18 cellular contexts compared by ENCODE assay signal in the genomic region with DNA sequence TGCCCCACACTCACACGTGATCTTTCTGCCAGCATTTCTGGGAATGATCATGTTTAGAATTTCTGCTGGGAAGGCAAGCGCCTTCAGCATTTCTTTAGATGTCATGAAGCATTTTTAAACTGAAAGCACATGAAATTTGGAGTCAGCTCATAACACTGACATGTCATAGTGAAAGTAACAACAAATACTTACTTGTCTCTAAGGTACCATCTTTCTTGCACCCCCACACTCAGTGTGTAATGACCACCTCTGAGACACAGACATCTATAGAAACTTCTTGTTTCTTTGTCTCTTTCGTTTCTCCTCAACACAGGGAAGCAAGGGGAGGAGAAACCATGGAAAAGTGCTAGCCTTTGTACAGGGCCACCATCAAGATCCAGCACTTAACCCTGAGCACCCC.
DNase-seq lines count a peak whose midpoint lies in the region; ATAC-seq lines count a peak whose summit lies in the region.
"Had no signal": no experiment of that assay in that cellular context is flagged by ENCODE, and none has a peak within 500 bp of the region (broad histone marks: within the 10 kb centered on the region; RNA-seq: fewer than 3 reads in every experiment).

No MANE protein-coding gene starts in this region.

- peaks cover 14% of the 10 kb centered on the region for H3K4me1 Mint-ChIP-seq in activated CD4-positive, alpha-beta T cell treated with anti-CD3 and anti-CD28 coated beads for 36 hours
- peaks cover 11% of the 10 kb centered on the region for H3K4me1 Mint-ChIP-seq in activated T-helper 17 cell treated with anti-CD3 and anti-CD28 coated beads, Interleukin-2, amount 50 U/mL, for 72 hours
- H3K4me1 Mint-ChIP-seq: activated naive CD8-positive, alpha-beta T cell treated with anti-CD3 and anti-CD28 coated beads, Interleukin-2, amount 10 ng/mL, durations not matched to agents 7 days and 5 days; immature natural killer cell had no signal

- CTCF ChIA-PET in activated CD4-positive, alpha-beta T cell treated with anti-CD3 and anti-CD28 coated beads for 36 hours (lab: Charles Lee), result no interaction called here

- DNase-seq in activated CD4-positive, alpha-beta T cell treated with anti-CD3 and anti-CD28 coated beads for 36 hours, result peak; percentile 10
- no peak for DNase-seq in activated CD4-positive, alpha-beta T cell treated with anti-CD3 and anti-CD28 coated beads, Interleukin-2, amount 50 U/mL, for 4 hours
- no peak for DNase-seq in SW 1271 (lab: John Stamatoyannopoulos, UW)
- DNase-seq in stimulated activated CD8-positive, alpha-beta memory T cell treated with anti-CD3 and anti-CD28 coated beads, Interleukin-4, amount 100 ng/mL, for 48 hours, result no peak
- DNase-seq in NCI-H446 (lab: John Stamatoyannopoulos, UW), result no peak
- DNase-seq: 8988T; activated naive CD8-positive, alpha-beta T cell treated with anti-CD3 and anti-CD28 coated beads, Interleukin-2, amount 10 ng/mL, durations not matched to agents 7 days and 5 days; dorsolateral prefrontal cortex; esophagus squamous epithelium; immature natural killer cell; naive B cell; NCI-H1417 treated with DMSO at 0.1 percent for 48 hours; NCI-H345; T-cell had no signal

- intact Hi-C loops in activated CD4-positive, alpha-beta T cell treated with anti-CD3 and anti-CD28 coated beads for 36 hours (cut with DNase I, micrococcal nuclease), result loop anchor here in 1 of 2 experiments (5.0 to 10.0 kb wide), 2 partner anchors 475 to 553 kb away; no protein-coding TSS in a partner anchor

- no peaks in the 10 kb centered on the region for H3K36me3 Mint-ChIP-seq in activated CD4-positive, alpha-beta T cell treated with anti-CD3 and anti-CD28 coated beads for 36 hours (ENCODE audit: low read depth)
- no peaks in the 10 kb centered on the region for H3K36me3 Mint-ChIP-seq in activated T-helper 17 cell treated with anti-CD3 and anti-CD28 coated beads, Interleukin-2, amount 50 U/mL, for 72 hours (ENCODE audit: low read depth)
- H3K36me3 Mint-ChIP-seq: activated naive CD8-positive, alpha-beta T cell treated with anti-CD3 and anti-CD28 coated beads, Interleukin-2, amount 10 ng/mL, durations not matched to agents 7 days and 5 days; immature natural killer cell; naive B cell; T-cell; type B pancreatic cell had no signal

- H3K27ac Mint-ChIP-seq in activated CD4-positive, alpha-beta T cell treated with anti-CD3 and anti-CD28 coated beads for 36 hours, result no peak overlapping the region
- peak overlapping the region; percentile 71 for H3K27ac Mint-ChIP-seq in activated T-helper 17 cell treated with anti-CD3 and anti-CD28 coated beads, Interleukin-2, amount 50 U/mL, for 72 hours
- H3K27ac Mint-ChIP-seq: activated naive CD8-positive, alpha-beta T cell treated with anti-CD3 and anti-CD28 coated beads, Interleukin-2, amount 10 ng/mL, durations not matched to agents 7 days and 5 days; immature natural killer cell; naive B cell; T-cell; type B pancreatic cell had no signal

- no peaks in the 10 kb centered on the region for H3K9me3 Mint-ChIP-seq in activated CD4-positive, alpha-beta T cell treated with anti-CD3 and anti-CD28 coated beads for 36 hours (ENCODE audit: low read depth)
- no peaks in the 10 kb centered on the region for H3K9me3 Mint-ChIP-seq in activated T-helper 17 cell treated with anti-CD3 and anti-CD28 coated beads, Interleukin-2, amount 50 U/mL, for 72 hours
- H3K9me3 Mint-ChIP-seq: activated naive CD8-positive, alpha-beta T cell treated with anti-CD3 and anti-CD28 coated beads, Interleukin-2, amount 10 ng/mL, durations not matched to agents 7 days and 5 days; immature natural killer cell; T-cell; type B pancreatic cell had no signal

- POLR2A ChIA-PET in activated CD4-positive, alpha-beta T cell treated with anti-CD3 and anti-CD28 coated beads for 36 hours (lab: Charles Lee), result no interaction called here

- peak; percentile 97 for ATAC-seq in activated CD4-positive, alpha-beta T cell treated with anti-CD3 and anti-CD28 coated beads for 36 hours
- ATAC-seq in GM18520 (IDR thresholded peaks at IDR 0.05; ENCODE audit: unreplicated experiment) (peak; percentile 81), HG02852 (IDR thresholded peaks at IDR 0.05; ENCODE audit: unreplicated experiment) (peak; percentile 66)
- peak; percentile 95 for ATAC-seq in activated T-helper 17 cell treated with anti-CD3 and anti-CD28 coated beads, Interleukin-2, amount 50 U/mL, for 72 hours (replicated peaks)
- ATAC-seq: T-cell had no signal

- no peak overlapping the region for H3K4me3 Mint-ChIP-seq in activated CD4-positive, alpha-beta T cell treated with anti-CD3 and anti-CD28 coated beads for 36 hours
- H3K4me3 Mint-ChIP-seq in activated T-helper 17 cell treated with anti-CD3 and anti-CD28 coated beads, Interleukin-2, amount 50 U/mL, for 72 hours, result peak overlapping the region; percentile 19
- H3K4me3 Mint-ChIP-seq: activated naive CD8-positive, alpha-beta T cell treated with anti-CD3 and anti-CD28 coated beads, Interleukin-2, amount 10 ng/mL, durations not matched to agents 7 days and 5 days; immature natural killer cell; naive B cell; T-cell; type B pancreatic cell had no signal

- peaks cover 4% of the 10 kb centered on the region for H3K27me3 Mint-ChIP-seq in activated CD4-positive, alpha-beta T cell treated with anti-CD3 and anti-CD28 coated beads for 36 hours
- H3K27me3 Mint-ChIP-seq in activated T-helper 17 cell treated with anti-CD3 and anti-CD28 coated beads, Interleukin-2, amount 50 U/mL, for 72 hours, result peaks cover 12% of the 10 kb centered on the region
